Comparison of ENCODE assay signal across 8 cellular contexts in genomic region chr5:76867827-76868693, GRCh38. TPM values are rescaled to one million over a fixed set of nuclear protein-coding genes. Genes with fewer than 3 reads are reported as not detected.
A peak's percentile ranks its signal among the peaks of the same experiment; 100 is the strongest.
DNase-seq lines count a peak whose midpoint lies in the region; ATAC-seq and FAIRE-seq lines count a peak whose summit lies in the region.

No MANE protein-coding gene starts in this region.

- H3K27ac Mint-ChIP-seq in T-helper 17 cell, result no peak overlapping the region

- no peaks in the 10 kb centered on the region for H3K9me3 ChIP-seq in T-helper 17 cell (ENCODE audit: control insufficient read depth, low read length, poor library complexity, severe bottlenecking)
- H3K9me3 ChIP-seq in small intestine (ENCODE audit: control insufficient read depth, low read depth), result no peaks in the 10 kb centered on the region

- H3K27me3 Mint-ChIP-seq in T-helper 17 cell, result no peaks in the 10 kb centered on the region

- no peak overlapping the region for H3K4me3 Mint-ChIP-seq in T-helper 17 cell

- FAIRE-seq in small intestine (lab: Jason Lieb, UNC), result no peak

- no peak overlapping the region for H3K4me3 ChIP-seq in small intestine (ENCODE audit: low read depth in 1 of 2, low read length in 2 of 2)

- WGBS in small intestine, 3 donors, result 32 to 66% (median 42%) methylated on average over 8 of the region's 8 CpGs

- DNase-seq in AG20443 (ENCODE audit: low spot score) (peak; percentile 72), NCI-H146 treated with DMSO at 0.1 percent for 48 hours (lab: John Stamatoyannopoulos, UW; ENCODE audit: unreplicated experiment) (peak; percentile 46), T-helper 17 cell (peak; percentile 18 to 52 (median 29)), amygdala (lab: John Stamatoyannopoulos, UW) (peak in 46 of 56 donors; percentile 2 to 80 (median 19)), hepatic stellate cell (ENCODE audit: low spot score) (peak; percentile 54), small intestine (peak; percentile 83)

- ATAC-seq in GM21529 (IDR thresholded peaks at IDR 0.05; ENCODE audit: unreplicated experiment) (peak; percentile 73), T-helper 17 cell (peak; percentile 89), GM21717 (IDR thresholded peaks at IDR 0.05; ENCODE audit: unreplicated experiment) (no peak)

- H3K36me3 ChIP-seq in small intestine (ENCODE audit: control insufficient read depth in 2 of 2, insufficient read depth in 2 of 2, low read length in 2 of 2), result no peaks in the 10 kb centered on the region

- H3K4me1 ChIP-seq in small intestine (ENCODE audit: control insufficient read depth in 2 of 2, insufficient read depth in 1 of 2, low read depth in 1 of 2, low read length in 1 of 2), result peaks cover 0 to under 1% of the 10 kb centered on the region in 2 donors

- no peaks in the 10 kb centered on the region for H3K27me3 ChIP-seq in small intestine (ENCODE audit: control insufficient read depth in 2 of 2, insufficient read depth in 2 of 2, low read length in 2 of 2)

- H3K27ac ChIP-seq in small intestine (ENCODE audit: low read depth in 1 of 2, low read length in 1 of 2), result no peak overlapping the region

- H3K4me1 Mint-ChIP-seq in T-helper 17 cell, result peaks cover 4% of the 10 kb centered on the region

- peaks cover 2% of the 10 kb centered on the region for H3K36me3 Mint-ChIP-seq in T-helper 17 cell (ENCODE audit: low read depth)

RNA-seq across cellular contexts. Expression of gene S100Z, which starts 18.2 kb away (rescaled TPM):
- 1 to 10 TPM; 1.2 to 1.5 TPM for total RNA-seq in T-helper 17 cell
- polyA plus RNA-seq in small intestine, result under 1 TPM in 2 of 3 donors, not detected in 1; 0.03 to 0.54 TPM

RNA-seq across cellular contexts. Expression of gene F2RL1, which starts 49.2 kb away (rescaled TPM):
- total RNA-seq in T-helper 17 cell, result 1 to 10 TPM in 1 of 2 donors, under 1 TPM in 1; 0.94 to 1.1 TPM
- polyA plus RNA-seq in small intestine, result 10 to 100 TPM; 33.0 to 38.0 (median 35.7) TPM

Comparison
In these comparisons a context has a peak if more than half of its experiments do, and no peak if none do; other contexts are left out.
1. DNase-seq: peak in every context shown above with its lines; median percentile 83 in small intestine; 72 in AG20443; 54 in hepatic stellate cell; 46 in NCI-H146 treated with DMSO at 0.1 percent for 48 hours; 29 in T-helper 17 cell; 19 in amygdala.